ENCODE assay signal across 18 cellular contexts in genomic region chr11:126630488-126630887, GRCh38.
DNase-seq lines count a peak whose midpoint lies in the region; ATAC-seq lines count a peak whose summit lies in the region.
"Had no signal": no experiment of that assay in that cellular context is flagged by ENCODE, and none has a peak within 500 bp of the region (broad histone marks: within the 10 kb centered on the region; RNA-seq: fewer than 3 reads in every experiment).

No MANE protein-coding gene starts in this region.

- H2BK120ac ChIP-seq in neuronal stem cell (ENCODE audit: low read depth, low read length) = no peak overlapping the region

- H2BK5ac ChIP-seq in neuronal stem cell (ENCODE audit: low read length) = no peak overlapping the region

- no peak overlapping the region for H4K91ac ChIP-seq in neuronal stem cell (ENCODE audit: low read depth, low read length, poor library complexity)

- H3K27me3 ChIP-seq in Karpas-422 (ENCODE audit: low read length) (no peaks in the 10 kb centered on the region), neuronal stem cell (ENCODE audit: control insufficient read depth in 3 of 3, insufficient read depth in 3 of 3, low read depth in 1 of 3, low read length in 3 of 3) (no peaks in the 10 kb centered on the region)

- peak overlapping the region; percentile 25 for H2BK15ac ChIP-seq in neuronal stem cell (ENCODE audit: low read length)

- H3K4me2 ChIP-seq in Karpas-422 (ENCODE audit: low read depth, low read length, poor library complexity, severe bottlenecking) = peak overlapping the region; percentile 87
- no peak overlapping the region for H3K4me2 ChIP-seq in neuronal stem cell (ENCODE audit: insufficient read depth, low read length, poor library complexity, severe bottlenecking)
- H3K4me2 ChIP-seq: GM23338 had no signal

- H3K4me1 ChIP-seq in Karpas-422 (ENCODE audit: low read length) (peaks cover 97% of the 10 kb centered on the region), neuronal stem cell (ENCODE audit: control insufficient read depth in 2 of 2, insufficient read depth in 1 of 2, low read depth in 1 of 2, low read length in 2 of 2) (peaks cover 0 to 18% of the 10 kb centered on the region in 2 donors)
- H3K4me1 ChIP-seq: BE2C had no signal

- intact Hi-C loops in posterior vena cava (cut with DNase I) = no loop called here

- no CpG with 5 or more reads among the region's 3 CpGs for WGBS in neuronal stem cell (ENCODE audit: extremely low coverage in 2 of 2, insufficient read length in 2 of 2, insufficient replicate concordance in 1 of 2), 2 donors

- no peak overlapping the region for H3K4me3 ChIP-seq in Karpas-422 (ENCODE audit: low read length)
- no peak overlapping the region for H3K4me3 ChIP-seq in neuronal stem cell (ENCODE audit: low read length in 2 of 2)
- H3K4me3 ChIP-seq: GM23338 had no signal

- H3K18ac ChIP-seq in neuronal stem cell (ENCODE audit: low read length) = no peak overlapping the region

- H3K4ac ChIP-seq in neuronal stem cell (ENCODE audit: low read length) = no peak overlapping the region

- H3K14ac ChIP-seq in neuronal stem cell (ENCODE audit: low read length) = no peak overlapping the region

- ATAC-seq in HG02884 (IDR thresholded peaks at IDR 0.05; ENCODE audit: unreplicated experiment) = no peak
- ATAC-seq: GM23338, HCT116 had no signal

- H3K9me3 ChIP-seq in Karpas-422 (ENCODE audit: low read length) (no peaks in the 10 kb centered on the region), neuronal stem cell (replicated peaks in 1 of 2; ENCODE audit: control insufficient read depth in 2 of 2, insufficient read depth in 1 of 2, low read depth in 1 of 2, low read length in 2 of 2) (no peaks in the 10 kb centered on the region)
- H3K9me3 ChIP-seq: BE2C had no signal

- H3K9me2 ChIP-seq in Karpas-422 (replicated peaks; ENCODE audit: insufficient read depth, low read length) = no peaks in the 10 kb centered on the region

- no peak for DNase-seq in Karpas-422
- peak; percentile 73 for DNase-seq in islet precursor cell
- no peak for DNase-seq in neuronal stem cell (ENCODE audit: low spot score)
- no peak for DNase-seq in retina
- DNase-seq in posterior vena cava (ENCODE audit: low spot score) = no peak
- DNase-seq: ACHN; BE2C; C1 segment of cervical spinal cord; CD4-positive, CD25-positive, alpha-beta regulatory T cell; CD8-positive, alpha-beta memory T cell; COR-L47; DMS 273 treated with DMSO at 0.1 percent for 48 hours; DMS53; GDM1; H7 had no signal

- H3K9ac ChIP-seq in Karpas-422 (ENCODE audit: low read length) (peak overlapping the region; percentile 75), neuronal stem cell (ENCODE audit: low read depth, low read length, poor library complexity) (no peak overlapping the region)

- H2AFZ ChIP-seq in Karpas-422 (ENCODE audit: low read length) (no peak overlapping the region), neuronal stem cell (ENCODE audit: low read length) (no peak overlapping the region)
- H2AFZ ChIP-seq: GM23338 had no signal

- no peaks in the 10 kb centered on the region for H3K79me1 ChIP-seq in neuronal stem cell (ENCODE audit: low read depth, low read length)

- H3K27ac ChIP-seq in Karpas-422 (ENCODE audit: low read length) (peak overlapping the region; percentile 100), neuronal stem cell (replicated peaks; ENCODE audit: low read length) (no peak overlapping the region)

- H2BK12ac ChIP-seq in neuronal stem cell (ENCODE audit: low read length) = no peak overlapping the region

- H3K23ac ChIP-seq in neuronal stem cell (ENCODE audit: low read depth, low read length, poor library complexity) = no peak overlapping the region

- H4K20me1 ChIP-seq in Karpas-422 (ENCODE audit: insufficient read depth, low read depth, low read length) = no peaks in the 10 kb centered on the region

- no peak overlapping the region for H4K8ac ChIP-seq in neuronal stem cell (ENCODE audit: low read depth, low read length)

- no peaks in the 10 kb centered on the region for H3K79me2 ChIP-seq in Karpas-422 (ENCODE audit: low read length)

- H3K36me3 ChIP-seq in Karpas-422 (ENCODE audit: insufficient read depth, low read length) (no peaks in the 10 kb centered on the region), neuronal stem cell (replicated peaks in 1 of 2; ENCODE audit: control insufficient read depth in 2 of 2, insufficient read depth in 2 of 2, low read length in 2 of 2) (no peaks in the 10 kb centered on the region)
- H3K36me3 ChIP-seq: BE2C had no signal

- H2AK5ac ChIP-seq in neuronal stem cell (ENCODE audit: low read depth, low read length) = no peak overlapping the region
